In genomic region chr17:55062921-55063320, GRCh38 we compare ENCODE assay signal across 20 cellular contexts.
DNase-seq lines count a peak whose midpoint lies in the region; ATAC-seq, FAIRE-seq and TF ChIP-seq lines count a peak whose summit lies in the region.
"Had no signal": no experiment of that assay in that cellular context is flagged by ENCODE, and none has a peak within 500 bp of the region (broad histone marks: within the 10 kb centered on the region; RNA-seq: fewer than 3 reads in every experiment).

No MANE protein-coding gene starts in this region.

- peaks cover 10% of the 10 kb centered on the region for H3K4me1 Mint-ChIP-seq in astrocyte (ENCODE audit: low read depth, unreplicated experiment)
- H3K4me1 Mint-ChIP-seq in CD4-positive, alpha-beta T cell (ENCODE audit: low read depth): no peaks in the 10 kb centered on the region
- H3K4me1 Mint-ChIP-seq: activated CD4-positive, alpha-beta T cell treated with anti-CD3 and anti-CD28 coated beads, Interleukin-2, amount 10 ng/mL, durations not matched to agents 7 days and 5 days; natural killer cell had no signal

- H2AFZ ChIP-seq in astrocyte (ENCODE audit: low read depth, low read length) (no peak overlapping the region), keratinocyte (ENCODE audit: control insufficient read depth, low read length) (no peak overlapping the region)

- TF ChIP-seq CTCF in AG10803 (conservative IDR thresholded peaks at IDR 0.05; ENCODE audit: low read length) (no peak), astrocyte (IDR thresholded peaks at IDR 0.05; ENCODE audit: insufficient read depth, low read depth, low read length) (no peak), keratinocyte (optimal IDR thresholded peaks at IDR 0.05 in 1 of 3, IDR thresholded peaks at IDR 0.05 in 1 of 3, conservative IDR thresholded peaks at IDR 0.05 in 1 of 3; ENCODE audit: extremely low read depth in 1 of 3, insufficient read depth in 2 of 3, low read length in 3 of 3) (no peak)
- no peak for TF ChIP-seq CTCF in CD4-positive, alpha-beta T cell (IDR thresholded peaks at IDR 0.05)

- ATAC-seq in CD4-positive, alpha-beta T cell (ENCODE audit: poor library complexity): no peak
- no peak for ATAC-seq in HG03159 (IDR thresholded peaks at IDR 0.05; ENCODE audit: unreplicated experiment)
- ATAC-seq: body of pancreas, natural killer cell had no signal

- H3K79me2 ChIP-seq in astrocyte (ENCODE audit: insufficient read depth, low read length) (no peaks in the 10 kb centered on the region), keratinocyte (ENCODE audit: control insufficient read depth, insufficient read depth, low read length) (no peaks in the 10 kb centered on the region)

- H3K9me3 ChIP-seq in astrocyte (ENCODE audit: insufficient read depth, low read depth, low read length): no peaks in the 10 kb centered on the region
- no peaks in the 10 kb centered on the region for H3K9me3 ChIP-seq in keratinocyte (ENCODE audit: control insufficient read depth, low read depth, low read length)
- no peaks in the 10 kb centered on the region for H3K9me3 ChIP-seq in CD4-positive, alpha-beta T cell (ENCODE audit: control insufficient read depth, low read length)
- H3K9me3 ChIP-seq: body of pancreas had no signal

- FAIRE-seq in HTR-8/SVneo (lab: Jason Lieb, UNC) (peak; percentile 36), astrocyte (lab: Jason Lieb, UNC) (no peak), keratinocyte (lab: Jason Lieb, UNC) (peak; percentile 81)
- FAIRE-seq: endothelial cell of umbilical vein, G401.6, GM12891 had no signal

- no peak overlapping the region for H3K4me2 ChIP-seq in astrocyte (ENCODE audit: low read length)
- peak overlapping the region; percentile 16 for H3K4me2 ChIP-seq in keratinocyte (ENCODE audit: control insufficient read depth, extremely low read depth, insufficient read depth, low read depth, low read length)

- H3K4me3 ChIP-seq in AG10803 (ENCODE audit: low read length): no peak overlapping the region
- H3K4me3 ChIP-seq in astrocyte (ENCODE audit: insufficient read depth, low read depth, low read length): no peak overlapping the region
- no peak overlapping the region for H3K4me3 ChIP-seq in keratinocyte (ENCODE audit: control insufficient read depth in 2 of 3, extremely low read depth in 1 of 3, insufficient read depth in 2 of 3, low read depth in 1 of 3, low read length in 3 of 3)
- H3K4me3 ChIP-seq: body of pancreas, coronary artery had no signal

- H3K27ac ChIP-seq in astrocyte (ENCODE audit: low read depth, low read length) (no peak overlapping the region), keratinocyte (ENCODE audit: control insufficient read depth, insufficient read depth, low read length) (no peak overlapping the region)
- no peak overlapping the region for H3K27ac ChIP-seq in CD4-positive, alpha-beta T cell (ENCODE audit: low read depth, low read length)
- H3K27ac ChIP-seq: body of pancreas, coronary artery had no signal

- H3K9me1 ChIP-seq in keratinocyte (ENCODE audit: control insufficient read depth, extremely low read depth, insufficient read depth, low read length): no peaks in the 10 kb centered on the region

- POLR2A ChIA-PET in CD4-positive, alpha-beta T cell (lab: Charles Lee): no interaction called here

- no peaks in the 10 kb centered on the region for H3K9me3 Mint-ChIP-seq in astrocyte (ENCODE audit: unreplicated experiment)
- H3K9me3 Mint-ChIP-seq in CD4-positive, alpha-beta T cell: no peaks in the 10 kb centered on the region
- H3K9me3 Mint-ChIP-seq: activated CD4-positive, alpha-beta T cell treated with anti-CD3 and anti-CD28 coated beads, Interleukin-2, amount 10 ng/mL, durations not matched to agents 7 days and 5 days; natural killer cell had no signal

- intact Hi-C loops in CD4-positive, alpha-beta T cell (cut with DNase I, micrococcal nuclease): no loop called here

- CTCF ChIA-PET in CD4-positive, alpha-beta T cell (lab: Charles Lee): no interaction called here

- peak; percentile 37 for DNase-seq in AG10803 (ENCODE audit: low read depth)
- DNase-seq in HTR-8/SVneo (ENCODE audit: insufficient read length, low spot score): no peak
- peak; percentile 77 for DNase-seq in astrocyte (ENCODE audit: low read depth)
- DNase-seq in keratinocyte (ENCODE audit: low read depth, low spot score): peak; percentile 33
- no peak for DNase-seq in CD4-positive, alpha-beta T cell
- DNase-seq in dedifferentiated amniotic fluid mesenchymal stem cell (ENCODE audit: extremely low spot score): no peak
- DNase-seq in GF-D8 (lab: John Stamatoyannopoulos, UW): no peak
- DNase-seq: activated CD4-positive, alpha-beta T cell treated with anti-CD3 and anti-CD28 coated beads, Interleukin-2, amount 10 ng/mL, durations not matched to agents 7 days and 5 days; activated naive CD4-positive, alpha-beta T cell; body of pancreas; Calu3; natural killer cell; NCI-H1436; stimulated activated CD4-positive, alpha-beta T cell treated with anti-CD3 and anti-CD28 coated beads, Interleukin-2, amount 100 ng/mL, for 48 hours; SW 1271 had no signal

- no peaks in the 10 kb centered on the region for H3K36me3 ChIP-seq in astrocyte (ENCODE audit: insufficient read depth, low read length)
- H3K36me3 ChIP-seq in keratinocyte (ENCODE audit: control insufficient read depth in 2 of 2, extremely low read depth in 1 of 2, insufficient read depth in 2 of 2, low read length in 2 of 2): no peaks in the 10 kb centered on the region

- dilution Hi-C loops in keratinocyte (cut with MboI; ENCODE audit: extremely low pct_ligation_motif_present, low sequenced_read_pairs): no loop called here

- H3K4me1 ChIP-seq in astrocyte (ENCODE audit: insufficient read depth, low read length): no peaks in the 10 kb centered on the region
- peaks cover 14% of the 10 kb centered on the region for H3K4me1 ChIP-seq in keratinocyte (ENCODE audit: control insufficient read depth, extremely low read depth, insufficient read depth, low read length)
- H3K4me1 ChIP-seq: body of pancreas had no signal

- H3K4me3 Mint-ChIP-seq in astrocyte (ENCODE audit: unreplicated experiment): no peak overlapping the region
- no peak overlapping the region for H3K4me3 Mint-ChIP-seq in CD4-positive, alpha-beta T cell
- H3K4me3 Mint-ChIP-seq: activated CD4-positive, alpha-beta T cell treated with anti-CD3 and anti-CD28 coated beads, Interleukin-2, amount 10 ng/mL, durations not matched to agents 7 days and 5 days; natural killer cell had no signal

- no peaks in the 10 kb centered on the region for H3K27me3 Mint-ChIP-seq in astrocyte (ENCODE audit: low read depth, unreplicated experiment)
- no peaks in the 10 kb centered on the region for H3K27me3 Mint-ChIP-seq in CD4-positive, alpha-beta T cell
- H3K27me3 Mint-ChIP-seq: activated CD4-positive, alpha-beta T cell treated with anti-CD3 and anti-CD28 coated beads, Interleukin-2, amount 10 ng/mL, durations not matched to agents 7 days and 5 days had no signal

- H4K20me1 ChIP-seq in astrocyte (ENCODE audit: insufficient read depth, low read length) (no peaks in the 10 kb centered on the region), keratinocyte (ENCODE audit: control insufficient read depth, extremely low read depth, insufficient read depth, low read length) (no peaks in the 10 kb centered on the region)

- H3K27ac Mint-ChIP-seq in astrocyte (ENCODE audit: unreplicated experiment): no peak overlapping the region
- no peak overlapping the region for H3K27ac Mint-ChIP-seq in CD4-positive, alpha-beta T cell
- H3K27ac Mint-ChIP-seq: activated CD4-positive, alpha-beta T cell treated with anti-CD3 and anti-CD28 coated beads, Interleukin-2, amount 10 ng/mL, durations not matched to agents 7 days and 5 days; natural killer cell had no signal

- no peaks in the 10 kb centered on the region for H3K36me3 Mint-ChIP-seq in astrocyte (ENCODE audit: low read depth, unreplicated experiment)
- H3K36me3 Mint-ChIP-seq in CD4-positive, alpha-beta T cell (ENCODE audit: low read depth): no peaks in the 10 kb centered on the region
- H3K36me3 Mint-ChIP-seq: natural killer cell had no signal

- H3K27me3 ChIP-seq in astrocyte (ENCODE audit: insufficient read depth, low read length) (no peaks in the 10 kb centered on the region), keratinocyte (ENCODE audit: control insufficient read depth, extremely low read depth, insufficient read depth, low read length) (no peaks in the 10 kb centered on the region)
- H3K27me3 ChIP-seq in CD4-positive, alpha-beta T cell (ENCODE audit: control insufficient read depth, insufficient read depth, low read length): no peaks in the 10 kb centered on the region
- H3K27me3 ChIP-seq: body of pancreas had no signal

- H3K9ac ChIP-seq in astrocyte (ENCODE audit: low read length): no peak overlapping the region
- no peak overlapping the region for H3K9ac ChIP-seq in keratinocyte (ENCODE audit: control insufficient read depth, extremely low read depth, insufficient read depth, low read length)

Comparison
In these comparisons a context has a peak if more than half of its experiments do, and no peak if none do; other contexts are left out.
1. DNase-seq: peak in AG10803 (single experiment), astrocyte (single experiment) and keratinocyte (single experiment); none in HTR-8/SVneo (single experiment), CD4-positive, alpha-beta T cell (0 of 10), dedifferentiated amniotic fluid mesenchymal stem cell (single experiment) and GF-D8 (single experiment).